Comparison of ENCODE assay signal across 1 cellular context in the genomic region with DNA sequence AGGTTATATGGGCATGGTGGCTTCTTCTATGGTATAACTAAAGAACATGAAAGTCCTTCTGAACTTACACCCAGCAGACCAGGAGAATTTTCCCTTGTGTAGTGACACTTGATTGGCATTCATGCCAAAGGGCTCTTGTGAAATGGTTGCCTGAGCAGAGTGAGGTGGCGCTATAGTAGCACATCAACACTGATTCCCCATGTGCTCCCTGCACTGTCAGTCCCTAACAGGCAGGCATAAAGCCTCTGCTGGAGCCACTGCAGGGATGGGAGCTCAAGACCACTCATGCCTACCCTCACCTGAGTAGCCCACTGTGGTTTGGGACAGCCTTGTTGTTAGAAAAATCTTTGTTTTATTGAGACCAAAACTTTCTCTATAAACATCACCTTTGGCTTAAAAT.
TF ChIP-seq lines count a peak whose summit lies in the region.

No MANE protein-coding gene starts in this region.

TF ChIP-seq in HCT116, 20 proteins besides CTCF, POLR2A, EP300 and RAD21 (continued from another document):
- TF ChIP-seq ZFX (IDR thresholded peaks at IDR 0.05) (no peak), EGR1 (IDR thresholded peaks at IDR 0.05; ENCODE audit: low read depth) (no peak), TCF7L2 (IDR thresholded peaks at IDR 0.05; ENCODE audit: borderline replicate concordance, extremely low read depth, insufficient read depth, insufficient read length) (no peak), CBX3 (IDR thresholded peaks at IDR 0.05; ENCODE audit: low read depth) (no peak), SRF (IDR thresholded peaks at IDR 0.05; ENCODE audit: low read depth) (no peak), YY1 (IDR thresholded peaks at IDR 0.05; ENCODE audit: extremely low read depth, insufficient replicate concordance, low read depth, low read length) (no peak), EZH2 (IDR thresholded peaks at IDR 0.05) (no peak)
- TF ChIP-seq, protein P1, sequence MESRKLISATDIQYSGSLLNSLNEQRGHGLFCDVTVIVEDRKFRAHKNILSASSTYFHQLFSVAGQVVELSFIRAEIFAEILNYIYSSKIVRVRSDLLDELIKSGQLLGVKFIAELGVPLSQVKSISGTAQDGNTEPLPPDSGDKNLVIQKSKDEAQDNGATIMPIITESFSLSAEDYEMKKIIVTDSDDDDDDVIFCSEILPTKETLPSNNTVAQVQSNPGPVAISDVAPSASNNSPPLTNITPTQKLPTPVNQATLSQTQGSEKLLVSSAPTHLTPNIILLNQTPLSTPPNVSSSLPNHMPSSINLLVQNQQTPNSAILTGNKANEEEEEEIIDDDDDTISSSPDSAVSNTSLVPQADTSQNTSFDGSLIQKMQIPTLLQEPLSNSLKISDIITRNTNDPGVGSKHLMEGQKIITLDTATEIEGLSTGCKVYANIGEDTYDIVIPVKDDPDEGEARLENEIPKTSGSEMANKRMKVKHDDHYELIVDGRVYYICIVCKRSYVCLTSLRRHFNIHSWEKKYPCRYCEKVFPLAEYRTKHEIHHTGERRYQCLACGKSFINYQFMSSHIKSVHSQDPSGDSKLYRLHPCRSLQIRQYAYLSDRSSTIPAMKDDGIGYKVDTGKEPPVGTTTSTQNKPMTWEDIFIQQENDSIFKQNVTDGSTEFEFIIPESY (IDR thresholded peaks at IDR 0.05; ENCODE audit: extremely low read depth, insufficient replicate concordance, low read length): no peak
- TF ChIP-seq, protein P2, sequence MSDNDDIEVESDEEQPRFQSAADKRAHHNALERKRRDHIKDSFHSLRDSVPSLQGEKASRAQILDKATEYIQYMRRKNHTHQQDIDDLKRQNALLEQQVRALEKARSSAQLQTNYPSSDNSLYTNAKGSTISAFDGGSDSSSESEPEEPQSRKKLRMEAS (IDR thresholded peaks at IDR 0.05): no peak; the same call in 1 of the 2 replicates
